ENCODE assay signal across 33 cellular contexts in the genomic region with DNA sequence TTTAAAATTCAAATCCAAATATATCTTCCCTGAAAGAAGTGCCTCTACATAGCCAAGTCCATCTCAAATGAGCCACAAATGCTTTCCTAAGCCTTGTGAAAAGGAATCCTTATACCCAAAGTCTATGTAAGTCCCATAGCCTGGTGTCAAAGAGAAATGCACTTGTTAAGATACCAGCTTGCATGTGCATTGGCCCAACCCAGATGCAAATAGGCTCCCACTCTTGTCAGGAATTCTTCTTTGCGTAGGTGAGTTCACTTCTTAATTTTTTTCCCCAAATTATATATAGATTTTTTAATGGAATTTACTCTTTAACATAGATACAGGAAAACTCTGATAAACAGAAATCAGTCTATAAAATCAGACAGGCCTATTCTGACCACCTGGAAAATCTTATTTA.
"Had no signal": no experiment of that assay in that cellular context is flagged by ENCODE, and none has a peak within 500 bp of the region (broad histone marks: within the 10 kb centered on the region; RNA-seq: fewer than 3 reads in every experiment).

No MANE protein-coding gene starts in this region.

- H3K27me3 Mint-ChIP-seq: activated B cell treated with CpG ODN at 0.5 μM for 24 hours; activated CD4-positive, alpha-beta memory T cell treated with anti-CD3 and anti-CD28 coated beads for 36 hours; activated CD4-positive, alpha-beta T cell treated with anti-CD3 and anti-CD28 coated beads, Interleukin-2, amount 10 ng/mL, durations not matched to agents 24 days and 14 days; activated CD8-positive, alpha-beta T cell treated with anti-CD3 and anti-CD28 coated beads for 36 hours; activated naive CD4-positive, alpha-beta T cell treated with anti-CD3 and anti-CD28 coated beads, Interleukin-2, amount 10 ng/mL, durations not matched to agents 7 days and 5 days; activated naive CD4-positive, alpha-beta T cell treated with anti-CD3 and anti-CD28 coated beads, Interleukin-2, amount 50 U/mL, for 24 hours; activated naive CD8-positive, alpha-beta T cell; activated naive CD8-positive, alpha-beta T cell treated with anti-CD3 and anti-CD28 coated beads, Interleukin-2, amount 10 ng/mL, durations not matched to agents 7 days and 5 days; activated naive CD8-positive, alpha-beta T cell treated with anti-CD3 and anti-CD28 coated beads, Interleukin-2, amount 50 U/mL, for 24 hours; activated T-cell treated with anti-CD3 and anti-CD28 coated beads, Interleukin-2, amount 50 U/mL, for 24 hours; brain had no signal

- H3K27me3 ChIP-seq: ascending aorta, cardiac muscle cell had no signal

- H3K4me3 Mint-ChIP-seq: activated B cell treated with CpG ODN at 0.5 μM for 24 hours; activated CD4-positive, alpha-beta memory T cell treated with anti-CD3 and anti-CD28 coated beads for 36 hours; activated CD4-positive, alpha-beta T cell treated with anti-CD3 and anti-CD28 coated beads, Interleukin-2, amount 10 ng/mL, durations not matched to agents 24 days and 14 days; activated CD8-positive, alpha-beta T cell treated with anti-CD3 and anti-CD28 coated beads for 36 hours; activated naive CD4-positive, alpha-beta T cell treated with anti-CD3 and anti-CD28 coated beads, Interleukin-2, amount 10 ng/mL, durations not matched to agents 7 days and 5 days; activated naive CD4-positive, alpha-beta T cell treated with anti-CD3 and anti-CD28 coated beads, Interleukin-2, amount 50 U/mL, for 24 hours; activated naive CD8-positive, alpha-beta T cell; activated naive CD8-positive, alpha-beta T cell treated with anti-CD3 and anti-CD28 coated beads, Interleukin-2, amount 10 ng/mL, durations not matched to agents 7 days and 5 days; activated naive CD8-positive, alpha-beta T cell treated with anti-CD3 and anti-CD28 coated beads, Interleukin-2, amount 50 U/mL, for 24 hours; activated T-cell treated with anti-CD3 and anti-CD28 coated beads, Interleukin-2, amount 50 U/mL, for 24 hours; activated T-helper 1 cell treated with anti-CD3 and anti-CD28 coated beads, Interleukin-12 subunit alpha, Interleukin-12 subunit beta, Interleukin-2, Interleukin-4 antibody, amounts not matched to agents 30 ng/mL and 10 ng/mL and 1 ng/mL, durations not matched to agents 14 hours and 24 hours and 36 hours; brain; T-helper 1 cell treated with Interleukin-12 subunit alpha and Interleukin-12 subunit beta and Interleukin-4 antibody, amounts not matched to agents 30 μg/mL and 1 μg/mL, for 36 hours; T-helper 2 cell treated with Interferon-gamma antibody and Interleukin-4, amounts not matched to agents 5 μg/mL and 100 μg/mL, for 36 hours had no signal

- DNase-seq: activated B cell treated with CpG ODN at 0.5 μM for 24 hours; activated CD4-positive, alpha-beta memory T cell treated with anti-CD3 and anti-CD28 coated beads for 36 hours; activated CD4-positive, alpha-beta T cell treated with anti-CD3 and anti-CD28 coated beads for 4 hours; activated CD4-positive, alpha-beta T cell treated with anti-CD3 and anti-CD28 coated beads, Interleukin-2, amount 50 U/mL, for 1 hour; activated CD4-positive, alpha-beta T cell treated with anti-CD3 and anti-CD28 coated beads, Interleukin-2, amount 50 U/mL, for 4 hours; activated CD4-positive, CD25-positive, alpha-beta regulatory T cell treated with anti-CD3 and anti-CD28 coated beads, Interleukin-2, amount 50 U/mL, for 72 hours; activated CD8-positive, alpha-beta memory T cell treated with anti-CD3 and anti-CD28 coated beads, Interleukin-2, amount 50 U/mL, for 4 hours; activated CD8-positive, alpha-beta T cell treated with anti-CD3 and anti-CD28 coated beads for 36 hours; activated effector memory CD4-positive, alpha-beta T cell treated with Interleukin-2 at 50 U/mL for 16 hours; activated gamma-delta T cell; activated naive CD4-positive, alpha-beta T cell treated with anti-CD3 and anti-CD28 coated beads, Interleukin-2, amount 10 ng/mL, durations not matched to agents 7 days and 5 days; activated naive CD4-positive, alpha-beta T cell treated with Interleukin-2 at 50 U/mL for 16 hours; activated naive CD8-positive, alpha-beta T cell treated with anti-CD3 and anti-CD28 coated beads, Interleukin-2, amount 10 ng/mL, durations not matched to agents 7 days and 5 days; activated naive CD8-positive, alpha-beta T cell treated with anti-CD3 and anti-CD28 coated beads, Interleukin-2, amount 50 U/mL, for 24 hours; activated T-cell treated with anti-CD3 and anti-CD28 coated beads, Interleukin-2, amount 50 U/mL, for 24 hours; activated T-cell treated with anti-CD3 and anti-CD28 coated beads, Interleukin-2, amount 50 U/mL, for 48 hours; amygdala; anterior cingulate cortex; SW 1271; T-helper 1 cell; T-helper 2 cell; T-helper 9 cell had no signal

- H3K27ac ChIP-seq: ascending aorta, cardiac muscle cell, VCaP had no signal

- H3K27ac Mint-ChIP-seq: activated B cell treated with CpG ODN at 0.5 μM for 24 hours; activated CD4-positive, alpha-beta memory T cell treated with anti-CD3 and anti-CD28 coated beads for 36 hours; activated CD4-positive, alpha-beta T cell treated with anti-CD3 and anti-CD28 coated beads, Interleukin-2, amount 10 ng/mL, durations not matched to agents 24 days and 14 days; activated naive CD4-positive, alpha-beta T cell treated with anti-CD3 and anti-CD28 coated beads, Interleukin-2, amount 10 ng/mL, durations not matched to agents 7 days and 5 days; activated naive CD4-positive, alpha-beta T cell treated with anti-CD3 and anti-CD28 coated beads, Interleukin-2, amount 50 U/mL, for 24 hours; activated naive CD8-positive, alpha-beta T cell; activated naive CD8-positive, alpha-beta T cell treated with anti-CD3 and anti-CD28 coated beads, Interleukin-2, amount 10 ng/mL, durations not matched to agents 7 days and 5 days; activated naive CD8-positive, alpha-beta T cell treated with anti-CD3 and anti-CD28 coated beads, Interleukin-2, amount 50 U/mL, for 24 hours; activated T-cell treated with anti-CD3 and anti-CD28 coated beads, Interleukin-2, amount 50 U/mL, for 24 hours; activated T-helper 1 cell treated with anti-CD3 and anti-CD28 coated beads, Interleukin-12 subunit alpha, Interleukin-12 subunit beta, Interleukin-2, Interleukin-4 antibody, amounts not matched to agents 30 ng/mL and 10 ng/mL and 1 ng/mL, durations not matched to agents 14 hours and 24 hours and 36 hours; activated T-helper 2 cell treated with anti-CD3 and anti-CD28 coated beads, Interferon-gamma antibody, Interleukin-2, Interleukin-4, amounts not matched to agents 10 μg/mL and 5 μg/mL and 100 μg/mL, durations not matched to agents 14 hours and 24 hours and 36 hours; brain; T-helper 2 cell treated with Interferon-gamma antibody and Interleukin-4, amounts not matched to agents 5 μg/mL and 100 μg/mL, for 36 hours had no signal

- H3K4me1 Mint-ChIP-seq: activated naive CD4-positive, alpha-beta T cell treated with anti-CD3 and anti-CD28 coated beads, Interleukin-2, amount 50 U/mL, for 24 hours had no signal

- H3K36me3 ChIP-seq: ascending aorta, cardiac muscle cell had no signal

- H3K9me3 Mint-ChIP-seq: activated B cell treated with CpG ODN at 0.5 μM for 24 hours; activated CD4-positive, alpha-beta memory T cell treated with anti-CD3 and anti-CD28 coated beads for 36 hours; activated CD4-positive, alpha-beta T cell treated with anti-CD3 and anti-CD28 coated beads, Interleukin-2, amount 10 ng/mL, durations not matched to agents 24 days and 14 days; activated CD8-positive, alpha-beta T cell treated with anti-CD3 and anti-CD28 coated beads for 36 hours; activated naive CD4-positive, alpha-beta T cell treated with anti-CD3 and anti-CD28 coated beads, Interleukin-2, amount 10 ng/mL, durations not matched to agents 7 days and 5 days; activated naive CD4-positive, alpha-beta T cell treated with anti-CD3 and anti-CD28 coated beads, Interleukin-2, amount 50 U/mL, for 24 hours; activated naive CD8-positive, alpha-beta T cell treated with anti-CD3 and anti-CD28 coated beads, Interleukin-2, amount 10 ng/mL, durations not matched to agents 7 days and 5 days; activated naive CD8-positive, alpha-beta T cell treated with anti-CD3 and anti-CD28 coated beads, Interleukin-2, amount 50 U/mL, for 24 hours; activated T-cell treated with anti-CD3 and anti-CD28 coated beads, Interleukin-2, amount 50 U/mL, for 24 hours; activated T-helper 1 cell treated with anti-CD3 and anti-CD28 coated beads, Interleukin-12 subunit alpha, Interleukin-12 subunit beta, Interleukin-2, Interleukin-4 antibody, amounts not matched to agents 30 ng/mL and 10 ng/mL and 1 ng/mL, durations not matched to agents 14 hours and 24 hours and 36 hours; activated T-helper 2 cell treated with anti-CD3 and anti-CD28 coated beads, Interferon-gamma antibody, Interleukin-2, Interleukin-4, amounts not matched to agents 10 μg/mL and 5 μg/mL and 100 μg/mL, durations not matched to agents 14 hours and 24 hours and 36 hours; brain; T-helper 1 cell treated with Interleukin-12 subunit alpha and Interleukin-12 subunit beta and Interleukin-4 antibody, amounts not matched to agents 30 μg/mL and 1 μg/mL, for 36 hours; T-helper 2 cell treated with Interferon-gamma antibody and Interleukin-4, amounts not matched to agents 5 μg/mL and 100 μg/mL, for 36 hours had no signal

- H3K9me3 ChIP-seq: ascending aorta had no signal

- H3K4me1 ChIP-seq: ascending aorta had no signal

- ATAC-seq: activated CD8-positive, alpha-beta T cell treated with anti-CD3 and anti-CD28 coated beads for 36 hours; activated naive CD8-positive, alpha-beta T cell treated with anti-CD3 and anti-CD28 coated beads, Interleukin-2, amount 50 U/mL, for 24 hours had no signal

- H3K4me3 ChIP-seq: ascending aorta, cardiac muscle cell had no signal
